ENCODE assay signal across 8 cellular contexts in genomic region chr17:74212913-74213791, GRCh38. TPM values are rescaled to one million over a fixed set of nuclear protein-coding genes. Genes with fewer than 3 reads are reported as not detected.
DNase-seq lines count a peak whose midpoint lies in the region; ATAC-seq and TF ChIP-seq lines count a peak whose summit lies in the region.

A gene with protein sequence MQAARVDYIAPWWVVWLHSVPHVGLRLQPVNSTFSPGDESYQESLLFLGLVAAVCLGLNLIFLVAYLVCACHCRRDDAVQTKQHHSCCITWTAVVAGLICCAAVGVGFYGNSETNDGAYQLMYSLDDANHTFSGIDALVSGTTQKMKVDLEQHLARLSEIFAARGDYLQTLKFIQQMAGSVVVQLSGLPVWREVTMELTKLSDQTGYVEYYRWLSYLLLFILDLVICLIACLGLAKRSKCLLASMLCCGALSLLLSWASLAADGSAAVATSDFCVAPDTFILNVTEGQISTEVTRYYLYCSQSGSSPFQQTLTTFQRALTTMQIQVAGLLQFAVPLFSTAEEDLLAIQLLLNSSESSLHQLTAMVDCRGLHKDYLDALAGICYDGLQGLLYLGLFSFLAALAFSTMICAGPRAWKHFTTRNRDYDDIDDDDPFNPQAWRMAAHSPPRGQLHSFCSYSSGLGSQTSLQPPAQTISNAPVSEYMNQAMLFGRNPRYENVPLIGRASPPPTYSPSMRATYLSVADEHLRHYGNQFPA (plus strand): TSS chr17:74213571. CDS start chr17:74213588, 17 bp downstream.

- DNase-seq in NCI-H146 (lab: John Stamatoyannopoulos, UW) (peak; percentile 66), T-helper 2 cell (peak; percentile 57 to 69 (median 60)), right cardiac atrium (peak; percentile 90 to 95 (median 95)), NCI-H128 (lab: John Stamatoyannopoulos, UW; ENCODE audit: unreplicated experiment) (no peak)

- H3K4me3 ChIP-seq in right cardiac atrium (ENCODE audit: low read length) (peak within 1 kb of the TSS; percentile 62), rectal smooth muscle tissue (ENCODE audit: low read length) (peak within 1 kb of the TSS; percentile 66)

- peaks cover 20% of the 10 kb centered on the region for H3K36me3 ChIP-seq in rectal smooth muscle tissue (ENCODE audit: control insufficient read depth, insufficient read depth, low read length)

- H3K9ac ChIP-seq in rectal smooth muscle tissue (ENCODE audit: low read length), result peak within 1 kb of the TSS; percentile 18

- TF ChIP-seq CTCF in GM12874 (IDR thresholded peaks at IDR 0.05; ENCODE audit: insufficient read depth, low read depth, low read length), result peak; percentile 41

- H3K27me3 ChIP-seq in right cardiac atrium (ENCODE audit: control insufficient read depth, insufficient read depth) (no peaks in the 10 kb centered on the region), rectal smooth muscle tissue (ENCODE audit: control insufficient read depth, insufficient read depth, low read length) (no peaks in the 10 kb centered on the region)

- ATAC-seq in HG02759 (IDR thresholded peaks at IDR 0.05; ENCODE audit: unreplicated experiment) (peak; percentile 70), right cardiac atrium (peak; percentile 85 to 90)

- intact Hi-C loops in right cardiac atrium (cut with DNase I), result loop anchor here in 3 of 4 donors (5.0 to 10.0 kb wide), 5 partner anchors 82 to 242 kb away; partner anchors contain the start of genes GPR142 (in 3 of the 3) and BTBD17 (in 2 of the 3)

- H3K27ac ChIP-seq in angular gyrus (ENCODE audit: low read depth, low read length), result peak within 1 kb of the TSS; percentile 89
- peak within 1 kb of the TSS; percentile 86 for H3K27ac ChIP-seq in right cardiac atrium (ENCODE audit: low read length)
- peak within 1 kb of the TSS; percentile 21 for H3K27ac ChIP-seq in rectal smooth muscle tissue (ENCODE audit: low read depth, low read length)

- 1% methylated on average over 62 of the region's 62 CpGs for WGBS in right cardiac atrium

- H3K9me3 ChIP-seq in right cardiac atrium (ENCODE audit: control insufficient read depth, low read length), result no peaks in the 10 kb centered on the region

- H3K4me1 ChIP-seq in right cardiac atrium (ENCODE audit: control insufficient read depth, insufficient read depth, low read length) (peaks cover 7% of the 10 kb centered on the region), rectal smooth muscle tissue (ENCODE audit: control insufficient read depth, insufficient read depth, low read length) (peaks cover 11% of the 10 kb centered on the region)

RNA-seq across cellular contexts. Expression of the gene that starts here (rescaled TPM):
- 10 to 100 TPM; 16.7 to 30.4 (median 24.9) TPM for total RNA-seq in right cardiac atrium
- polyA plus RNA-seq in right cardiac atrium, result 15.5 TPM

Comparison
In these comparisons a context has a peak if more than half of its experiments do, and no peak if none do; other contexts are left out.
1. H3K27ac ChIP-seq: peak in every context shown above with its lines; median percentile 89 in angular gyrus; 86 in right cardiac atrium; 21 in rectal smooth muscle tissue.